ENCODE assay signal across 2 cellular contexts in genomic region chr6:14147891-14148290, GRCh38.
TF ChIP-seq lines count a peak whose summit lies in the region.

No MANE protein-coding gene starts in this region.

TF ChIP-seq in liver, 16 proteins besides CTCF, POLR2A, EP300 and RAD21:
- TF ChIP-seq YY1 (IDR thresholded peaks at IDR 0.05) (peak; percentile 39), FOXA2 (IDR thresholded peaks at IDR 0.05) (no peak), NR2F2 (IDR thresholded peaks at IDR 0.05) (no peak), GABPA (IDR thresholded peaks at IDR 0.05 in 1 of 2, conservative IDR thresholded peaks at IDR 0.05 in 1 of 2) (no peak), ZBTB33 (IDR thresholded peaks at IDR 0.05) (no peak), ATF3 (IDR thresholded peaks at IDR 0.05) (no peak), MAX (IDR thresholded peaks at IDR 0.05) (peak; percentile 75), HNF4G (IDR thresholded peaks at IDR 0.05) (no peak), REST (IDR thresholded peaks at IDR 0.05) (no peak), HNF4A (conservative IDR thresholded peaks at IDR 0.05) (peak; percentile 53 to 66), FOXA1 (IDR thresholded peaks at IDR 0.05) (no peak), SP1 (IDR thresholded peaks at IDR 0.05) (peak; percentile 83), JUND (IDR thresholded peaks at IDR 0.05) (peak in 1 of 2 donors; percentile 33), EGR1 (IDR thresholded peaks at IDR 0.05; ENCODE audit: low read depth in 2 of 2) (peak in 1 of 2 donors; percentile 49), RXRA (IDR thresholded peaks at IDR 0.05) (peak; percentile 81 to 87), TAF1 (conservative IDR thresholded peaks at IDR 0.05) (no peak)

TF ChIP-seq in HepG2, 621 proteins besides CTCF, POLR2A, EP300 and RAD21:
- TF ChIP-seq, protein P1, sequence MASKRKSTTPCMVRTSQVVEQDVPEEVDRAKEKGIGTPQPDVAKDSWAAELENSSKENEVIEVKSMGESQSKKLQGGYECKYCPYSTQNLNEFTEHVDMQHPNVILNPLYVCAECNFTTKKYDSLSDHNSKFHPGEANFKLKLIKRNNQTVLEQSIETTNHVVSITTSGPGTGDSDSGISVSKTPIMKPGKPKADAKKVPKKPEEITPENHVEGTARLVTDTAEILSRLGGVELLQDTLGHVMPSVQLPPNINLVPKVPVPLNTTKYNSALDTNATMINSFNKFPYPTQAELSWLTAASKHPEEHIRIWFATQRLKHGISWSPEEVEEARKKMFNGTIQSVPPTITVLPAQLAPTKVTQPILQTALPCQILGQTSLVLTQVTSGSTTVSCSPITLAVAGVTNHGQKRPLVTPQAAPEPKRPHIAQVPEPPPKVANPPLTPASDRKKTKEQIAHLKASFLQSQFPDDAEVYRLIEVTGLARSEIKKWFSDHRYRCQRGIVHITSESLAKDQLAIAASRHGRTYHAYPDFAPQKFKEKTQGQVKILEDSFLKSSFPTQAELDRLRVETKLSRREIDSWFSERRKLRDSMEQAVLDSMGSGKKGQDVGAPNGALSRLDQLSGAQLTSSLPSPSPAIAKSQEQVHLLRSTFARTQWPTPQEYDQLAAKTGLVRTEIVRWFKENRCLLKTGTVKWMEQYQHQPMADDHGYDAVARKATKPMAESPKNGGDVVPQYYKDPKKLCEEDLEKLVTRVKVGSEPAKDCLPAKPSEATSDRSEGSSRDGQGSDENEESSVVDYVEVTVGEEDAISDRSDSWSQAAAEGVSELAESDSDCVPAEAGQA (IDR thresholded peaks at IDR 0.05; ENCODE audit: low read depth) = no peak
- TF ChIP-seq, protein P1 (CRISPR knock-in tag; IDR thresholded peaks at IDR 0.05; ENCODE audit: borderline replicate concordance) = no peak
- TF ChIP-seq ZNF747 (CRISPR knock-in tag; IDR thresholded peaks at IDR 0.05; ENCODE audit: borderline replicate concordance) = no peak
- no peak for TF ChIP-seq ZFP41 (CRISPR knock-in tag; IDR thresholded peaks at IDR 0.05; ENCODE audit: borderline replicate concordance)
- no peak for TF ChIP-seq ZBTB20 (CRISPR knock-in tag; IDR thresholded peaks at IDR 0.05; ENCODE audit: borderline replicate concordance, low read depth)
- TF ChIP-seq KLF6 (CRISPR knock-in tag; IDR thresholded peaks at IDR 0.05) = no peak
- no peak for TF ChIP-seq PPARG (CRISPR knock-in tag; conservative IDR thresholded peaks at IDR 0.05)
- no peak for TF ChIP-seq RXRB (CRISPR knock-in tag; IDR thresholded peaks at IDR 0.05; ENCODE audit: borderline replicate concordance)
- TF ChIP-seq ZIK1 (CRISPR knock-in tag; IDR thresholded peaks at IDR 0.05; ENCODE audit: borderline replicate concordance, low read depth) = no peak
- TF ChIP-seq NRL (CRISPR knock-in tag; IDR thresholded peaks at IDR 0.05; ENCODE audit: borderline replicate concordance) = no peak
- TF ChIP-seq TCF7 (IDR thresholded peaks at IDR 0.05; ENCODE audit: low read depth) = no peak
- TF ChIP-seq MAX (IDR thresholded peaks at IDR 0.05) = no peak
- TF ChIP-seq PCBP1 (IDR thresholded peaks at IDR 0.05; ENCODE audit: borderline replicate concordance, low read depth, low read length) = no peak
- no peak for TF ChIP-seq CBX5 (CRISPR knock-in tag; IDR thresholded peaks at IDR 0.05; ENCODE audit: borderline replicate concordance)
- TF ChIP-seq CBFB (CRISPR knock-in tag; IDR thresholded peaks at IDR 0.05) = no peak
- TF ChIP-seq MAFK (conservative IDR thresholded peaks at IDR 0.05 in 1 of 2, IDR thresholded peaks at IDR 0.05 in 1 of 2; ENCODE audit: low read length in 2 of 2) = no peak
- TF ChIP-seq, protein P2, sequence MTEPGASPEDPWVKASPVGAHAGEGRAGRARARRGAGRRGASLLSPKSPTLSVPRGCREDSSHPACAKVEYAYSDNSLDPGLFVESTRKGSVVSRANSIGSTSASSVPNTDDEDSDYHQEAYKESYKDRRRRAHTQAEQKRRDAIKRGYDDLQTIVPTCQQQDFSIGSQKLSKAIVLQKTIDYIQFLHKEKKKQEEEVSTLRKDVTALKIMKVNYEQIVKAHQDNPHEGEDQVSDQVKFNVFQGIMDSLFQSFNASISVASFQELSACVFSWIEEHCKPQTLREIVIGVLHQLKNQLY (CRISPR knock-in tag; IDR thresholded peaks at IDR 0.05) = no peak
- no peak for TF ChIP-seq ZNF232 (CRISPR knock-in tag; IDR thresholded peaks at IDR 0.05; ENCODE audit: borderline replicate concordance)
- no peak for TF ChIP-seq ZNF430 (CRISPR knock-in tag; IDR thresholded peaks at IDR 0.05)
- TF ChIP-seq ZC3H4 (CRISPR knock-in tag; IDR thresholded peaks at IDR 0.05; ENCODE audit: borderline replicate concordance) = no peak
